In genomic region chr3:8974458-8974857, GRCh38 we compare ENCODE assay signal across 10 cellular contexts.
"Had no signal": no experiment of that assay in that cellular context is flagged by ENCODE, and none has a peak within 500 bp of the region (broad histone marks: within the 10 kb centered on the region; RNA-seq: fewer than 3 reads in every experiment).

No MANE protein-coding gene starts in this region.

- ATAC-seq: HCT116, HepG2 had no signal

- DNase-seq: GM23248, GOT3, H7, KBM-7 had no signal

- H3K4me1 ChIP-seq: HAP-1 had no signal

- H3K36me3 Mint-ChIP-seq: IgD-negative memory B cell had no signal

- H3K4me3 ChIP-seq: GM23248, HAP-1 had no signal

- H3K36me3 ChIP-seq: HAP-1 had no signal

- H3K9me3 ChIP-seq: HAP-1 had no signal

- H3K4me3 Mint-ChIP-seq: IgD-negative memory B cell had no signal

- H3K27ac Mint-ChIP-seq: IgD-negative memory B cell had no signal

- H3K27ac ChIP-seq: GM23248, HL-60, KMS-11 had no signal
